ENCODE assay signal across 8 cellular contexts in genomic region chr10:76031099-76031498, GRCh38.
"Had no signal": no experiment of that assay in that cellular context is flagged by ENCODE, and none has a peak within 500 bp of the region (broad histone marks: within the 10 kb centered on the region; RNA-seq: fewer than 3 reads in every experiment).

No MANE protein-coding gene starts in this region.

- H3K36me3 ChIP-seq: HAP-1 had no signal

- H3K27ac ChIP-seq: GM23248, HL-60 had no signal

- H3K4me1 ChIP-seq: HAP-1 had no signal

- H3K4me3 ChIP-seq: GM23248, HAP-1, K562 had no signal

- H3K9me3 ChIP-seq: HAP-1 had no signal

- DNase-seq: GM23248, GOT3, H7, HFFc6, IMR-90 had no signal

- H3K9ac ChIP-seq: GM23248 had no signal
